ENCODE assay signal across 1 cellular context in the genomic region with DNA sequence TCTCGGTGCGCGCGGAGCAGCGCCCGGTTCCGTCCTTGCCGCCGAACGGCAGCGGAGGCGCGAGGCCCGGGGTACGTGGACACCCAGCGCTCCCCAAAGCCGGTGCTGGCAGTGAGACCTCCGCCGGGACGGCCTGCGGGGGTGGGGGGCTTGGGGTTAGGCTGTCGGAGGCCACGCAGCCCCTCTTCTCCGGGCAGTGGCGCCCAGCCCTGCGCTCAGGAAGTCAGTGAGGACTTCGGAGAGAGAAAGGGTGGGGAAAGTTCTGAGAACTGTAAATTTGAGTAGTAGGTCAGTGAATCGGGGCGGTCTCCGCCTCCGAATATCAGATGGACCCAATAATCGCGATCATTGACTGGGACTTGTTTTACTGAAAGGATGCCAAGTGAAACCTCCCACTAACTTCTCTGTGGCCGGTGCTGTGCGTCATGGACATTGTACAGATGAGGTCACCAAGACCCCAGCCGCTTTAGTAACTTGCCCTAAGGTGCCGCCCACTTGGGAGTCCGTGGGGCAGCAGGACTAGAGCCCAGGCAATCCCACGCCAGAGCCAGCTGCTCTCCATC.
TF ChIP-seq lines count a peak whose summit lies in the region.

No MANE protein-coding gene starts in this region.

TF ChIP-seq in A549, 52 proteins besides CTCF, POLR2A, EP300 and RAD21 (continued from another document):
- TF ChIP-seq CHD4 (IDR thresholded peaks at IDR 0.05; ENCODE audit: borderline replicate concordance) = no peak
- TF ChIP-seq ESRRA (IDR thresholded peaks at IDR 0.05; ENCODE audit: borderline replicate concordance, low read length) = no peak
- TF ChIP-seq KDM1A (IDR thresholded peaks at IDR 0.05; ENCODE audit: low read depth) = no peak
- TF ChIP-seq EHMT2 (IDR thresholded peaks at IDR 0.05; ENCODE audit: low read depth) = no peak
- TF ChIP-seq HOXB13 (CRISPR knock-in tag; IDR thresholded peaks at IDR 0.05; ENCODE audit: low read depth) = no peak
- TF ChIP-seq, protein P1, sequence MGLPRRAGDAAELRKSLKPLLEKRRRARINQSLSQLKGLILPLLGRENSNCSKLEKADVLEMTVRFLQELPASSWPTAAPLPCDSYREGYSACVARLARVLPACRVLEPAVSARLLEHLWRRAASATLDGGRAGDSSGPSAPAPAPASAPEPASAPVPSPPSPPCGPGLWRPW (IDR thresholded peaks at IDR 0.05) = no peak
- no peak for TF ChIP-seq KDM5A (IDR thresholded peaks at IDR 0.05)
